In genomic region chr10:10902951-10903350, GRCh38 we compare ENCODE assay signal across 8 cellular contexts.
"Had no signal": no experiment of that assay in that cellular context is flagged by ENCODE, and none has a peak within 500 bp of the region (broad histone marks: within the 10 kb centered on the region; RNA-seq: fewer than 3 reads in every experiment).

No MANE protein-coding gene starts in this region.

- H3K4me1 ChIP-seq: HAP-1 had no signal

- H3K36me3 ChIP-seq: HAP-1 had no signal

- ATAC-seq: HCT116, HepG2 had no signal

- H3K4me3 ChIP-seq: HAP-1 had no signal

- H3K9me3 ChIP-seq: HAP-1 had no signal

- DNase-seq: GOT3, H7, HFFc6, KBM-7 had no signal

- H3K27ac ChIP-seq: HL-60 had no signal
